Comparison of ENCODE assay signal across 8 cellular contexts in genomic region chr12:13234045-13234641, GRCh38. TPM values are rescaled to one million over a fixed set of nuclear protein-coding genes. Genes with fewer than 3 reads are reported as not detected.
DNase-seq lines count a peak whose midpoint lies in the region; ATAC-seq and TF ChIP-seq lines count a peak whose summit lies in the region.

No MANE protein-coding gene starts in this region.

- ATAC-seq in sciatic nerve (peak; percentile 63), HG02763 (IDR thresholded peaks at IDR 0.05; ENCODE audit: unreplicated experiment) (no peak), HG03175 (IDR thresholded peaks at IDR 0.05; ENCODE audit: unreplicated experiment) (no peak)

- H3K4me3 Mint-ChIP-seq in glutamatergic neuron (ENCODE audit: unreplicated experiment) = no peak overlapping the region

- no peaks in the 10 kb centered on the region for H3K27me3 ChIP-seq in Loucy (ENCODE audit: insufficient read depth, low read length, poor library complexity, severe bottlenecking)

- no peak overlapping the region for H3K9ac ChIP-seq in Loucy (ENCODE audit: low read depth, low read length, poor library complexity, severe bottlenecking)

- CTCF ChIA-PET in GM10248 (lab: Yijun Ruan, JAX) = interaction anchor here (1.2 to 4.3 kb wide), 4 partner anchors 15 to 44 kb away, joined by 3 to 23 read pairs (median 6); no protein-coding TSS in a partner anchor

- H3K4me3 ChIP-seq in Loucy (ENCODE audit: low read length, poor library complexity, severe bottlenecking) = no peak overlapping the region

- H3K79me2 ChIP-seq in Loucy (ENCODE audit: insufficient read depth, low read length) = no peaks in the 10 kb centered on the region

- H3K4me1 ChIP-seq in Loucy (ENCODE audit: insufficient read depth, low read length, poor library complexity, severe bottlenecking) = no peaks in the 10 kb centered on the region

- H4K20me1 ChIP-seq in Loucy (ENCODE audit: insufficient read depth, low read length, poor library complexity, severe bottlenecking) = no peaks in the 10 kb centered on the region

- TF ChIP-seq CTCF in GM10248 (IDR thresholded peaks at IDR 0.05; ENCODE audit: control extremely low read depth, extremely low read depth, low read depth, missing control alignments) (peak; percentile 53), Loucy (conservative IDR thresholded peaks at IDR 0.05; ENCODE audit: low read length) (peak; percentile 92), glutamatergic neuron (IDR thresholded peaks at IDR 0.05; ENCODE audit: partially characterized antibody, unreplicated experiment) (peak; percentile 88)

- H3K4me1 Mint-ChIP-seq in glutamatergic neuron (ENCODE audit: low read depth, unreplicated experiment) = no peaks in the 10 kb centered on the region

- peak; percentile 77 for DNase-seq in AG08395 (ENCODE audit: low spot score)
- peak; percentile 34 for DNase-seq in GM10248 (ENCODE audit: extremely low spot score)
- DNase-seq in activated CD4-positive, alpha-beta T cell treated with anti-CD3 and anti-CD28 coated beads, Interleukin-2, amount 50 U/mL, for 4 hours = peak; percentile 9 to 11
- DNase-seq in glutamatergic neuron = peak; percentile 32
- DNase-seq in sciatic nerve (ENCODE audit: low spot score) = peak; percentile 72

- POLR2A ChIA-PET in GM10248 (lab: Yijun Ruan, JAX) = no interaction called here

- peaks cover 7% of the 10 kb centered on the region for H3K9me3 Mint-ChIP-seq in glutamatergic neuron (ENCODE audit: unreplicated experiment)

- H3K36me3 Mint-ChIP-seq in glutamatergic neuron (ENCODE audit: unreplicated experiment) = no peaks in the 10 kb centered on the region

- H3K27me3 Mint-ChIP-seq in glutamatergic neuron (ENCODE audit: unreplicated experiment) = peaks cover 4% of the 10 kb centered on the region

- no peaks in the 10 kb centered on the region for H3F3A ChIP-seq in Loucy (ENCODE audit: low read depth)

- H3K36me3 ChIP-seq in Loucy (ENCODE audit: insufficient read depth, low read length) = no peaks in the 10 kb centered on the region

- H3K27ac Mint-ChIP-seq in glutamatergic neuron (ENCODE audit: unreplicated experiment) = no peak overlapping the region

- H3K9me2 ChIP-seq in Loucy (replicated peaks; ENCODE audit: low read depth, low read length) = no peaks in the 10 kb centered on the region

- H3K4me2 ChIP-seq in Loucy (ENCODE audit: low read depth, low read length, poor library complexity, severe bottlenecking) = no peak overlapping the region

- intact Hi-C loops in sciatic nerve (cut with DNase I) = no loop called here

- H2AFZ ChIP-seq in Loucy (ENCODE audit: low read length) = no peak overlapping the region

- no peaks in the 10 kb centered on the region for H3K9me3 ChIP-seq in Loucy (ENCODE audit: insufficient read depth, low read depth, low read length)

RNA-seq across cellular contexts. Expression of gene EMP1, which starts 37.6 kb away (rescaled TPM):
- total RNA-seq in glutamatergic neuron (ENCODE audit: unreplicated experiment) = not detected
- 413 TPM for total RNA-seq in sciatic nerve

Comparison
In these comparisons a context has a peak if more than half of its experiments do, and no peak if none do; other contexts are left out.
1. DNase-seq: peak in every context shown above with its lines; median percentile 77 in AG08395; 72 in sciatic nerve; 34 in GM10248; 32 in glutamatergic neuron; 10 in activated CD4-positive, alpha-beta T cell treated with anti-CD3 and anti-CD28 coated beads, Interleukin-2, amount 50 U/mL, for 4 hours.
2. RNA of gene EMP1, which starts 37.6 kb away (total RNA-seq): 413 TPM in sciatic nerve (single experiment); not detected in glutamatergic neuron (single experiment); every median in the first group is over 100 times any median in the second.
3. Peak in every context shown above with its lines, with median percentiles within 50 percentile points of each other: CTCF ChIP-seq.